In the genomic region with DNA sequence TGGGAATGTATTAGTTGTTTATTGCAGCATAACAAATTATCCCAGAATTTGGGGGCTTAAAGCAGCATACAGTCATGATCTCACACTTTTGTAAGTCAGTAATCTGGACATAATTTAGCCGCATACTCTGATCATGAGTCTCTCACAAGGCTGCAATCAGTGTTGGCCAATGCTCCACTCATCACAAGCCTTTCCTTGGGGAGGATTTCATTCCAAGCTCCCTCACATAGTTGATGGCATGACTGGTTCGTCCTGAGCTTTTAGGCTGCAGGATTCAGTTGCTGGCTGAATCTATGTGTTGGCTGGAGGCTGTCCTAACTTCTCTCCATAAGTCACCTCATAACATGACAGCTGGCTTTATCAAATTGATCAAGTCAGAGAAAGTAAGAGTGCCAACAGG, we compare ENCODE assay signal across 20 cellular contexts.
"Had no signal": no experiment of that assay in that cellular context is flagged by ENCODE, and none has a peak within 500 bp of the region (broad histone marks: within the 10 kb centered on the region; RNA-seq: fewer than 3 reads in every experiment).

No MANE protein-coding gene starts in this region.

- H3K27me3 ChIP-seq: adrenal gland, esophagus muscularis mucosa, vagina had no signal

- H3K9me3 ChIP-seq: adrenal gland, esophagus muscularis mucosa, vagina had no signal

- H3K36me3 ChIP-seq: adrenal gland, esophagus muscularis mucosa, vagina had no signal

- DNase-seq: activated CD4-positive, alpha-beta T cell treated with anti-CD3 and anti-CD28 coated beads for 36 hours; activated CD4-positive, alpha-beta T cell treated with anti-CD3 and anti-CD28 coated beads, Interleukin-2, amount 50 U/mL, for 48 hours; activated gamma-delta T cell; adrenal gland; effector CD8-positive, alpha-beta T cell; foreskin melanocyte; glutamatergic neuron; hippocampal formation; kidney; nephron progenitor cell; occipital lobe; posterior cingulate gyrus; stimulated activated CD4-positive, alpha-beta T cell treated with anti-CD3 and anti-CD28 coated beads, Interleukin-2, amount 100 ng/mL, for 48 hours; stimulated activated naive CD8-positive, alpha-beta T cell treated with anti-CD3 and anti-CD28 coated beads, Interleukin-15, amount 100 ng/mL, for 72 hours; T-helper 2 cell had no signal

- H3K27ac ChIP-seq: adrenal gland, esophagus muscularis mucosa, vagina had no signal

- H3K4me1 ChIP-seq: adrenal gland, esophagus muscularis mucosa, vagina had no signal

- ATAC-seq: activated CD4-positive, alpha-beta T cell treated with anti-CD3 and anti-CD28 coated beads for 36 hours; left lobe of liver; stimulated activated naive CD8-positive, alpha-beta T cell treated with anti-CD3 and anti-CD28 coated beads, Interleukin-15, amount 100 ng/mL, for 72 hours; WTC11 had no signal

- H3K4me3 ChIP-seq: adrenal gland, esophagus muscularis mucosa, lung, vagina had no signal
